In genomic region chr2:42567806-42568429, GRCh38 we compare ENCODE assay signal across 1 cellular context.
TF ChIP-seq lines count a peak whose summit lies in the region.

No MANE protein-coding gene starts in this region.

TF ChIP-seq in H1, 55 proteins besides CTCF, POLR2A, EP300 and RAD21 (continued from another document):
- no peak for TF ChIP-seq CHD7 (IDR thresholded peaks at IDR 0.05; ENCODE audit: insufficient replicate concordance, low read length)
TF ChIP-seq in H1: peak in this region for 16.
